ENCODE assay signal across 28 cellular contexts in the genomic region with DNA sequence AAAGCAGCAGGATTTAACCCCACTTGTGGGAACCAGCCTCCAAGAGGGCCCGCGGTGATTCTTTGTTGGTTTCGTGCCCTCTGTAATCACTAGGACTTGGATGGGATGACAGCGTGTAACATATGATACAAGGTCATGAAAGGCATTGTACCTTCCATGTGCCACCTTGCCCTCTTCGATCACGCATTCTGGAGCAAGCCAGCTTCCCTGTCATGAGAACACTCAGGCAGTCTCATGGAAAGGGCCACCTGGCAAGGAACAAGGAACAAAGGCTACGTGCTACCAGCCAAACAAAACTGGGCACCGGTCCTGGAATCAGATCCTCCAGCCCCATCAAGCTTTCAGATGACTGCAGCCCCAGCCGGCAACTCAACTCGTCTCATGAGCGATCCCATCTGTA.
"Had no signal": no experiment of that assay in that cellular context is flagged by ENCODE, and none has a peak within 500 bp of the region (broad histone marks: within the 10 kb centered on the region; RNA-seq: fewer than 3 reads in every experiment).

No MANE protein-coding gene starts in this region.

- DNase-seq: heart right ventricle; islet precursor cell; left cardiac atrium; left lung; mesendoderm; naive B cell; natural killer cell; nephron progenitor cell; occipital lobe; retina; right cardiac atrium; sigmoid colon; small intestine; spleen; stimulated activated CD4-positive, alpha-beta T cell treated with anti-CD3 and anti-CD28 coated beads, Interleukin-4, amount 100 ng/mL, for 24 hours; stimulated activated naive CD4-positive, alpha-beta T cell; tibial artery; trophoblast cell; upper lobe of right lung had no signal

- H3K4me1 ChIP-seq: heart right ventricle, left lung, neural progenitor cell, parathyroid adenoma, prostate gland, sigmoid colon, spleen, upper lobe of right lung had no signal

- H3K27ac ChIP-seq: heart right ventricle, hepatocyte, left lung, neural progenitor cell, neutrophil, parathyroid adenoma, prostate gland, sigmoid colon, spleen, suprapubic skin, tibial artery, upper lobe of right lung had no signal

- ATAC-seq: heart right ventricle; left cardiac atrium; left lung; natural killer cell; right cardiac atrium; stimulated activated effector memory CD8-positive, alpha-beta T cell treated with anti-CD3 and anti-CD28 coated beads, Interleukin-12 subunit alpha, Interleukin-12 subunit beta, amount 100 ng/mL, for 72 hours; upper lobe of right lung had no signal

- H3K36me3 ChIP-seq: heart right ventricle, left lung, neural progenitor cell, neutrophil, prostate gland, sigmoid colon, spleen, suprapubic skin, thoracic aorta, upper lobe of right lung had no signal

- H3K4me3 ChIP-seq: heart right ventricle, hepatocyte, left lung, lung, neural progenitor cell, prostate gland, sigmoid colon, spleen, suprapubic skin, thoracic aorta, tibial artery, upper lobe of right lung had no signal

- H3K27me3 ChIP-seq: heart right ventricle, hepatocyte, left lung, neural progenitor cell, sigmoid colon, suprapubic skin, tibial artery, upper lobe of right lung had no signal

- H3K9me3 ChIP-seq: left lung, neutrophil, prostate gland, sigmoid colon, suprapubic skin, thoracic aorta, upper lobe of right lung had no signal
